In genomic region chr9:114287763-114288232, GRCh38 we compare ENCODE assay signal across 17 cellular contexts. TPM values are rescaled to one million over a fixed set of nuclear protein-coding genes. Genes with fewer than 3 reads are reported as not detected.
DNase-seq lines count a peak whose midpoint lies in the region; ATAC-seq and TF ChIP-seq lines count a peak whose summit lies in the region.
"Had no signal": no experiment of that assay in that cellular context is flagged by ENCODE, and none has a peak within 500 bp of the region (broad histone marks: within the 10 kb centered on the region; RNA-seq: fewer than 3 reads in every experiment).

No MANE protein-coding gene starts in this region.

- no peaks in the 10 kb centered on the region for H3K9me3 ChIP-seq in ascending aorta
- H3K9me3 ChIP-seq in spleen = no peaks in the 10 kb centered on the region
- no peaks in the 10 kb centered on the region for H3K9me3 ChIP-seq in stomach
- H3K9me3 ChIP-seq: thoracic aorta had no signal

- no peak for TF ChIP-seq EP300 in stomach (IDR thresholded peaks at IDR 0.05)

- H3K4me3 ChIP-seq in ascending aorta (no peak overlapping the region), spleen (no peak overlapping the region), stomach (no peak overlapping the region)
- H3K4me3 ChIP-seq: hepatocyte, thoracic aorta had no signal

- peak; percentile 57 for DNase-seq in activated effector memory CD4-positive, alpha-beta T cell treated with anti-CD3 and anti-CD28 coated beads, Interleukin-2, amount 50 U/mL, for 16 hours
- DNase-seq in activated effector memory CD4-positive, alpha-beta T cell treated with Interleukin-2 at 50 U/mL for 16 hours = no peak
- DNase-seq in ascending aorta (ENCODE audit: low spot score in 2 of 2) (peak; percentile 1 to 52), mesenteric fat pad (ENCODE audit: low spot score) (peak; percentile 86), spleen (peak; percentile 48), stomach (no peak)
- DNase-seq in stimulated activated CD4-positive, alpha-beta T cell treated with anti-CD3 and anti-CD28 coated beads, Interleukin-2, amount 100 ng/mL, for 48 hours = no peak
- DNase-seq: activated CD8-positive, alpha-beta T cell treated with anti-CD3 and anti-CD28 coated beads, Interleukin-2, amount 10 ng/mL, durations not matched to agents 7 days and 5 days; GOT3; Karpas-422; T-helper 9 cell had no signal

- no peak for ATAC-seq in HG03565 (IDR thresholded peaks at IDR 0.05; ENCODE audit: unreplicated experiment)
- ATAC-seq: activated CD8-positive, alpha-beta T cell treated with anti-CD3 and anti-CD28 coated beads, Interleukin-2, amount 10 ng/mL, durations not matched to agents 7 days and 5 days; left lobe of liver had no signal

- intact Hi-C loops in ascending aorta (cut with DNase I) = no loop called here
- intact Hi-C loops in spleen (cut with DNase I; ENCODE audit: low total_unique reads) = no loop called here
- intact Hi-C loops in stomach (cut with DNase I; ENCODE audit: low total_unique reads) = loop anchor here (5.0 kb wide), 1 partner anchor 200 kb away; no protein-coding TSS in a partner anchor

- TF ChIP-seq CTCF in ascending aorta (IDR thresholded peaks at IDR 0.05) (no peak), spleen (IDR thresholded peaks at IDR 0.05 in 8 of 11, conservative IDR thresholded peaks at IDR 0.05 in 3 of 11) (no peak), stomach (IDR thresholded peaks at IDR 0.05) (no peak)

- H3K4me1 ChIP-seq in ascending aorta (peaks cover 0 to 4% of the 10 kb centered on the region in 2 donors), spleen (peaks cover 0 to 15% (median 4%) of the 10 kb centered on the region in 6 donors), stomach (peaks cover 0 to 9% (median 0%) of the 10 kb centered on the region in 4 donors)

- H3K27me3 ChIP-seq in ascending aorta (no peaks in the 10 kb centered on the region), spleen (replicated peaks in 1 of 7) (peaks cover 0 to 12% (median 0%) of the 10 kb centered on the region in 7 donors), stomach (no peaks in the 10 kb centered on the region)
- H3K27me3 ChIP-seq: hepatocyte had no signal

- TF ChIP-seq POLR2A in spleen (IDR thresholded peaks at IDR 0.05) (no peak), stomach (IDR thresholded peaks at IDR 0.05) (no peak)

- WGBS in spleen, 5 donors = 55 to 85% (median 76%) methylated on average over 15 of the region's 15 CpGs
- 78 to 87% (median 83%) methylated on average over 15 of the region's 15 CpGs for WGBS in stomach, 5 donors

- no peaks in the 10 kb centered on the region for H3K36me3 ChIP-seq in ascending aorta
- H3K36me3 ChIP-seq in spleen = no peaks in the 10 kb centered on the region
- peaks cover 0 to 15% (median 8%) of the 10 kb centered on the region in 4 donors for H3K36me3 ChIP-seq in stomach

- H3K27ac ChIP-seq in ascending aorta (no peak overlapping the region), spleen (no peak overlapping the region), stomach (no peak overlapping the region)
- H3K27ac ChIP-seq: hepatocyte, HL-60 had no signal

RNA-seq across cellular contexts. Expression of gene ORM1, which starts 35.1 kb away (rescaled TPM):
- total RNA-seq in ascending aorta (53.3 TPM), mesenteric fat pad (0.64 TPM), spleen (10 to 100 TPM in 2 of 7 donors, 1 to 10 TPM in 4, under 1 TPM in 1; 0.95 to 13.6 (median 6.2) TPM), stomach (1 to 10 TPM in 2 of 5 donors, not detected in 3; 1.6 to 2.2 TPM)
- polyA plus RNA-seq in spleen (1 to 10 TPM in 2 of 3 donors, under 1 TPM in 1; 0.99 to 2.0 (median 1.7) TPM), stomach (10 to 100 TPM in 1 of 3 donors, 1 to 10 TPM in 2; 2.9 to 14.8 (median 3.9) TPM)
- total RNA-seq: activated CD8-positive, alpha-beta T cell treated with anti-CD3 and anti-CD28 coated beads, Interleukin-2, amount 10 ng/mL, durations not matched to agents 7 days and 5 days; thoracic aorta had no signal
- polyA plus RNA-seq: neural cell had no signal

RNA-seq across cellular contexts. Expression of gene ORM2, which starts 41.9 kb away (rescaled TPM):
- total RNA-seq in ascending aorta (0.64 TPM), mesenteric fat pad (not detected), spleen (under 1 TPM in 2 of 7 donors, not detected in 5; 0.57 to 0.93 TPM), stomach (1 to 10 TPM in 2 of 5 donors, not detected in 3; 1.2 to 2.0 TPM)
- polyA plus RNA-seq in spleen (under 1 TPM in 2 of 3 donors, not detected in 1; 0.13 to 0.18 TPM), stomach (10 to 100 TPM in 1 of 3 donors, 1 to 10 TPM in 1, not detected in 1; 4.9 to 17.1 TPM)
- total RNA-seq: activated CD8-positive, alpha-beta T cell treated with anti-CD3 and anti-CD28 coated beads, Interleukin-2, amount 10 ng/mL, durations not matched to agents 7 days and 5 days; thoracic aorta had no signal
- polyA plus RNA-seq: neural cell had no signal

Comparison
In these comparisons a context has a peak if more than half of its experiments do, and no peak if none do; other contexts are left out.
1. DNase-seq: peak in activated effector memory CD4-positive, alpha-beta T cell treated with anti-CD3 and anti-CD28 coated beads, Interleukin-2, amount 50 U/mL, for 16 hours (single experiment), ascending aorta (2 of 2), mesenteric fat pad (single experiment) and spleen (single experiment); none in activated effector memory CD4-positive, alpha-beta T cell treated with Interleukin-2 at 50 U/mL for 16 hours (single experiment), stimulated activated CD4-positive, alpha-beta T cell treated with anti-CD3 and anti-CD28 coated beads, Interleukin-2, amount 100 ng/mL, for 48 hours (0 of 2) and stomach (single experiment).